16 cellular contexts compared by ENCODE assay signal in the genomic region with DNA sequence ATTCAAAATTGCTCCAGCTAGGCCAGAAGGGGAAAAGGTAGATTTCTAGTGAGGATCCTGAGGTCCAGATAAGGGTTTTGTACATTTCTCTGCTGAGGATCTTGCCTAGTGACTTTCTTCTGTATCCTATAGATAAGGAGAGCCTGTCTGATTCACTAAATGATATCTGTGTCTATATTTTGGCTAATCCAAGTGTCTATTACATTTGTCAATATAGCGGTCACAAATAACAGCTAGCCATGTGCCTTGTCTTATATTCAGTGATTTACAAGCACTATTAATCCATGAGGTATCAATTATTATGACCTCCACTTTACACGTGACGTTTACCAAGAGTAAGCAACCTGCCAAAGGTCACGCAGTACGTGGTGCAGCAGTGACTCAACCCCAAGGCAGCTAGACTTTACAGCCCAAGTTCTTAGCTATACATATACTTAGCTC. TPM values are rescaled to one million over a fixed set of nuclear protein-coding genes. Genes with fewer than 3 reads are reported as not detected.
DNase-seq lines count a peak whose midpoint lies in the region; ATAC-seq and TF ChIP-seq lines count a peak whose summit lies in the region.
"Had no signal": no experiment of that assay in that cellular context is flagged by ENCODE, and none has a peak within 500 bp of the region (broad histone marks: within the 10 kb centered on the region; RNA-seq: fewer than 3 reads in every experiment).

No MANE protein-coding gene starts in this region.

- WGBS in spleen, 5 donors = 87 to 97% (median 94%) methylated on average over 5 of the region's 5 CpGs

- no peak for TF ChIP-seq POLR2A in spleen (IDR thresholded peaks at IDR 0.05)

- peaks cover 9% of the 10 kb centered on the region for H3K4me1 Mint-ChIP-seq in T-helper 17 cell
- peaks cover 11 to 13% of the 10 kb centered on the region in 2 donors for H3K4me1 Mint-ChIP-seq in effector memory CD8-positive, alpha-beta T cell (ENCODE audit: low read depth in 2 of 2)
- peaks cover 18% of the 10 kb centered on the region for H3K4me1 Mint-ChIP-seq in activated CD8-positive, alpha-beta T cell treated with anti-CD3 and anti-CD28 coated beads for 36 hours (ENCODE audit: low read depth)
- H3K4me1 Mint-ChIP-seq in activated CD4-positive, alpha-beta T cell treated with anti-CD3 and anti-CD28 coated beads, Interleukin-2, amount 10 ng/mL, durations not matched to agents 24 days and 14 days = peaks cover 21% of the 10 kb centered on the region
- H3K4me1 Mint-ChIP-seq: neural progenitor cell had no signal

- H3K36me3 ChIP-seq in spleen = peaks cover 0 to 90% (median 25%) of the 10 kb centered on the region in 6 donors

- H3K36me3 Mint-ChIP-seq in T-helper 17 cell (ENCODE audit: low read depth) = peaks cover 6% of the 10 kb centered on the region
- peaks cover 28% of the 10 kb centered on the region for H3K36me3 Mint-ChIP-seq in effector memory CD8-positive, alpha-beta T cell (ENCODE audit: insufficient read depth)
- peaks cover 33% of the 10 kb centered on the region for H3K36me3 Mint-ChIP-seq in activated CD8-positive, alpha-beta T cell treated with anti-CD3 and anti-CD28 coated beads for 36 hours (ENCODE audit: low read depth)
- peaks cover 54% of the 10 kb centered on the region for H3K36me3 Mint-ChIP-seq in activated CD4-positive, alpha-beta T cell treated with anti-CD3 and anti-CD28 coated beads, Interleukin-2, amount 10 ng/mL, durations not matched to agents 24 days and 14 days (ENCODE audit: low read depth)

- POLR2A ChIA-PET in activated CD8-positive, alpha-beta T cell treated with anti-CD3 and anti-CD28 coated beads for 36 hours (lab: Charles Lee) = interaction anchor here (1.2 kb wide), 1 partner anchor 112 kb away, joined by 4 read pairs; no protein-coding TSS in a partner anchor

- no peak overlapping the region for H3K4me3 Mint-ChIP-seq in T-helper 17 cell
- no peak overlapping the region for H3K4me3 Mint-ChIP-seq in effector memory CD8-positive, alpha-beta T cell
- no peak overlapping the region for H3K4me3 Mint-ChIP-seq in activated CD8-positive, alpha-beta T cell treated with anti-CD3 and anti-CD28 coated beads for 36 hours
- H3K4me3 Mint-ChIP-seq in activated CD4-positive, alpha-beta T cell treated with anti-CD3 and anti-CD28 coated beads, Interleukin-2, amount 10 ng/mL, durations not matched to agents 24 days and 14 days = no peak overlapping the region
- H3K4me3 Mint-ChIP-seq: activated T-helper 17 cell treated with anti-CD3 and anti-CD28 coated beads, Interleukin-2, amount 50 U/mL, for 72 hours; neural progenitor cell; T-helper 1 cell treated with Interleukin-12 subunit alpha and Interleukin-12 subunit beta and Interleukin-4 antibody, amounts not matched to agents 30 μg/mL and 1 μg/mL, for 36 hours had no signal

- DNase-seq in EH (ENCODE audit: low read depth) = peak; percentile 40
- DNase-seq in T-helper 17 cell = no peak
- DNase-seq in effector memory CD8-positive, alpha-beta T cell = no peak
- peak; percentile 30 for DNase-seq in non-pigmented ciliary epithelial cell (ENCODE audit: low read depth)
- no peak for DNase-seq in activated CD8-positive, alpha-beta T cell treated with anti-CD3 and anti-CD28 coated beads for 36 hours
- no peak for DNase-seq in spleen
- no peak for DNase-seq in activated CD4-positive, alpha-beta T cell treated with anti-CD3 and anti-CD28 coated beads, Interleukin-2, amount 10 ng/mL, durations not matched to agents 24 days and 14 days
- no peak for DNase-seq in glomerular visceral epithelial cell (ENCODE audit: extremely low spot score)
- DNase-seq: activated CD4-positive, alpha-beta T cell treated with anti-CD3 and anti-CD28 coated beads, Interleukin-2, amount 50 U/mL, for 4 hours; foreskin melanocyte; MG63; NCI-H748 treated with DMSO at 0.1 percent for 48 hours had no signal

- no peaks in the 10 kb centered on the region for H3K9me3 Mint-ChIP-seq in effector memory CD8-positive, alpha-beta T cell
- no peaks in the 10 kb centered on the region for H3K9me3 Mint-ChIP-seq in activated CD8-positive, alpha-beta T cell treated with anti-CD3 and anti-CD28 coated beads for 36 hours
- H3K9me3 Mint-ChIP-seq in activated CD4-positive, alpha-beta T cell treated with anti-CD3 and anti-CD28 coated beads, Interleukin-2, amount 10 ng/mL, durations not matched to agents 24 days and 14 days = no peaks in the 10 kb centered on the region
- H3K9me3 Mint-ChIP-seq: activated T-helper 17 cell treated with anti-CD3 and anti-CD28 coated beads, Interleukin-2, amount 50 U/mL, for 72 hours; neural progenitor cell; T-helper 1 cell treated with Interleukin-12 subunit alpha and Interleukin-12 subunit beta and Interleukin-4 antibody, amounts not matched to agents 30 μg/mL and 1 μg/mL, for 36 hours had no signal

- no peak overlapping the region for H3K4me3 ChIP-seq in spleen
- H3K4me3 ChIP-seq: lung, MG63, neural progenitor cell had no signal

- no peak overlapping the region for H3K27ac ChIP-seq in spleen
- H3K27ac ChIP-seq: neural progenitor cell had no signal

- no peak for TF ChIP-seq CTCF in activated CD8-positive, alpha-beta T cell treated with anti-CD3 and anti-CD28 coated beads for 36 hours (IDR thresholded peaks at IDR 0.05)
- TF ChIP-seq CTCF in spleen (IDR thresholded peaks at IDR 0.05 in 8 of 11, conservative IDR thresholded peaks at IDR 0.05 in 3 of 11) = no peak

- CTCF ChIA-PET in activated CD8-positive, alpha-beta T cell treated with anti-CD3 and anti-CD28 coated beads for 36 hours (lab: Charles Lee) = interaction anchor here (1.1 to 1.2 kb wide), 2 partner anchors 9 to 91 kb away, joined by 3 to 4 read pairs; a partner anchor contains a TSS

- H3K27me3 Mint-ChIP-seq in T-helper 17 cell = no peaks in the 10 kb centered on the region
- no peaks in the 10 kb centered on the region for H3K27me3 Mint-ChIP-seq in effector memory CD8-positive, alpha-beta T cell
- H3K27me3 Mint-ChIP-seq in activated CD8-positive, alpha-beta T cell treated with anti-CD3 and anti-CD28 coated beads for 36 hours = no peaks in the 10 kb centered on the region
- no peaks in the 10 kb centered on the region for H3K27me3 Mint-ChIP-seq in activated CD4-positive, alpha-beta T cell treated with anti-CD3 and anti-CD28 coated beads, Interleukin-2, amount 10 ng/mL, durations not matched to agents 24 days and 14 days
- H3K27me3 Mint-ChIP-seq: activated T-helper 17 cell treated with anti-CD3 and anti-CD28 coated beads, Interleukin-2, amount 50 U/mL, for 72 hours had no signal

- no peaks in the 10 kb centered on the region for H3K27me3 ChIP-seq in spleen (replicated peaks in 1 of 7)
- H3K27me3 ChIP-seq: MG63, neural progenitor cell had no signal

- H3K4me1 ChIP-seq in spleen = peaks cover 0 to 11% (median 5%) of the 10 kb centered on the region in 6 donors
- H3K4me1 ChIP-seq: neural progenitor cell had no signal

- peak overlapping the region; percentile 43 for H3K27ac Mint-ChIP-seq in T-helper 17 cell
- H3K27ac Mint-ChIP-seq in effector memory CD8-positive, alpha-beta T cell = peak overlapping the region; percentile 44 to 60
- no peak overlapping the region for H3K27ac Mint-ChIP-seq in activated CD8-positive, alpha-beta T cell treated with anti-CD3 and anti-CD28 coated beads for 36 hours
- H3K27ac Mint-ChIP-seq in activated CD4-positive, alpha-beta T cell treated with anti-CD3 and anti-CD28 coated beads, Interleukin-2, amount 10 ng/mL, durations not matched to agents 24 days and 14 days = no peak overlapping the region
- H3K27ac Mint-ChIP-seq: activated T-helper 17 cell treated with anti-CD3 and anti-CD28 coated beads, Interleukin-2, amount 50 U/mL, for 72 hours; neural progenitor cell; T-helper 1 cell treated with Interleukin-12 subunit alpha and Interleukin-12 subunit beta and Interleukin-4 antibody, amounts not matched to agents 30 μg/mL and 1 μg/mL, for 36 hours had no signal

- intact Hi-C loops in activated CD8-positive, alpha-beta T cell treated with anti-CD3 and anti-CD28 coated beads for 36 hours (cut with micrococcal nuclease) = loop anchor here (10.0 kb wide), 1 partner anchor 107 kb away; a partner anchor contains a TSS
- intact Hi-C loops in spleen (cut with DNase I; ENCODE audit: low total_unique reads) = no loop called here
- intact Hi-C loops in activated CD4-positive, alpha-beta T cell treated with anti-CD3 and anti-CD28 coated beads, Interleukin-2, amount 10 ng/mL, durations not matched to agents 24 days and 14 days (cut with micrococcal nuclease) = no loop called here

- ATAC-seq in T-helper 17 cell = no peak
- no peak for ATAC-seq in effector memory CD8-positive, alpha-beta T cell (replicated peaks)
- ATAC-seq in activated CD8-positive, alpha-beta T cell treated with anti-CD3 and anti-CD28 coated beads for 36 hours = no peak
- ATAC-seq: activated T-helper 17 cell treated with anti-CD3 and anti-CD28 coated beads, Interleukin-2, amount 50 U/mL, for 72 hours had no signal

- H3K9me3 ChIP-seq in T-helper 17 cell (ENCODE audit: control insufficient read depth, low read length, poor library complexity, severe bottlenecking) = no peaks in the 10 kb centered on the region
- H3K9me3 ChIP-seq in spleen = no peaks in the 10 kb centered on the region
- H3K9me3 ChIP-seq: MG63 had no signal

RNA-seq across cellular contexts. Expression of a gene that starts 41.6 kb away (rescaled TPM):
- 10 to 100 TPM; 49.7 to 58.8 TPM for total RNA-seq in T-helper 17 cell
- total RNA-seq in activated CD8-positive, alpha-beta T cell treated with anti-CD3 and anti-CD28 coated beads for 36 hours = 10 to 100 TPM; 46.6 to 46.9 TPM
- total RNA-seq in spleen = 100 to 1,000 TPM in 6 of 7 donors, 10 to 100 TPM in 1; 94.8 to 193 (median 160) TPM
- 10 to 100 TPM; 54.3 to 60.3 (median 54.7) TPM for polyA plus RNA-seq in spleen
- 87.2 and 99.1 TPM in 2 replicates for total RNA-seq in activated CD4-positive, alpha-beta T cell treated with anti-CD3 and anti-CD28 coated beads, Interleukin-2, amount 10 ng/mL, durations not matched to agents 24 days and 14 days

Comparison
In these comparisons a context has a peak if more than half of its experiments do, and no peak if none do; other contexts are left out.
1. DNase-seq: peak in EH (single experiment) and non-pigmented ciliary epithelial cell (single experiment); none in T-helper 17 cell (0 of 3), effector memory CD8-positive, alpha-beta T cell (0 of 3), activated CD8-positive, alpha-beta T cell treated with anti-CD3 and anti-CD28 coated beads for 36 hours (single experiment), spleen (single experiment), activated CD4-positive, alpha-beta T cell treated with anti-CD3 and anti-CD28 coated beads, Interleukin-2, amount 10 ng/mL, durations not matched to agents 24 days and 14 days (single experiment) and glomerular visceral epithelial cell (single experiment).
2. H3K27ac Mint-ChIP-seq: peak in T-helper 17 cell (single experiment) and effector memory CD8-positive, alpha-beta T cell (2 of 2); none in activated CD8-positive, alpha-beta T cell treated with anti-CD3 and anti-CD28 coated beads for 36 hours (single experiment) and activated CD4-positive, alpha-beta T cell treated with anti-CD3 and anti-CD28 coated beads, Interleukin-2, amount 10 ng/mL, durations not matched to agents 24 days and 14 days (single experiment).